ENCODE assay signal across 8 cellular contexts in the genomic region with DNA sequence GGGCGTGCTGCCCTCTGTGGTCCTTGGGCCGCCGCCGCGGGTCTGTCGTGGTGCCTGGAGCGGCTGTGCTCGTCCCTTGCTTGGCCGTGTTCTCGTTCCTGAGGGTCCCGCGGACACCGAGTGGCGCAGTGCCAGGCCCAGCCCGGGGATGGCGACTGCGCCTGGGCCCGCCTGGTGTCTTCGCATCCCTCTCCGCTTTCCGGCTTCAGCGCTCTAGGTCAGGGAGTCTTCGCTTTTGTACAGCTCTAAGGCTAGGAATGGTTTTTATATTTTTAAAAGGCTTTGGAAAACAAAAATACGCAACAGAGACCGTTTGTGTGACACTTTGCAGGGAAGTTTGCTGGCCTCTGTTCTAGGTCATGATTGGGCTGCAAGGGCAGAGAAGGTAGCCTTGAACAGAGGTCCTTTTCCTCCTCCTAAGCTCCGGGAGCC. TPM values are rescaled to one million over a fixed set of nuclear protein-coding genes. Genes with fewer than 3 reads are reported as not detected.
DNase-seq lines count a peak whose midpoint lies in the region; ATAC-seq, FAIRE-seq and TF ChIP-seq lines count a peak whose summit lies in the region.

No MANE protein-coding gene starts in this region.

- CTCF ChIA-PET in MCF 10A (lab: Yijun Ruan, JAX), result interaction anchor here (0.6 to 0.9 kb wide), 3 partner anchors 20 to 113 kb away, joined by 3 to 4 read pairs (median 3); no protein-coding TSS in a partner anchor

- POLR2A ChIA-PET in MCF 10A (lab: Yijun Ruan, JAX), result interaction anchor here (0.8 to 1.7 kb wide), 5 partner anchors 9 to 733 kb away, joined by 3 to 5 read pairs (median 5); a partner anchor contains a TSS

- peaks cover 3 to 6% of the 10 kb centered on the region in 2 donors for H3K4me1 ChIP-seq in kidney (ENCODE audit: control insufficient read depth in 1 of 2, insufficient read depth in 1 of 2, low read depth in 1 of 2, low read length in 2 of 2)

- H3K27ac ChIP-seq in kidney (ENCODE audit: low read depth in 2 of 2, low read length in 2 of 2), result peak overlapping the region; percentile 55 to 66

- H3K4me3 Mint-ChIP-seq in MCF 10A (ENCODE audit: unreplicated experiment), result peak overlapping the region; percentile 96
- peak overlapping the region; percentile 90 for H3K4me3 Mint-ChIP-seq in stimulated activated effector memory CD8-positive, alpha-beta T cell treated with anti-CD3 and anti-CD28 coated beads, Interleukin-12 subunit alpha, Interleukin-12 subunit beta, amount 100 ng/mL, for 72 hours

- peak; percentile 31 for ATAC-seq in HG02763 (IDR thresholded peaks at IDR 0.05; ENCODE audit: unreplicated experiment)
- peak; percentile 40 for ATAC-seq in stimulated activated effector memory CD8-positive, alpha-beta T cell treated with anti-CD3 and anti-CD28 coated beads, Interleukin-12 subunit alpha, Interleukin-12 subunit beta, amount 100 ng/mL, for 72 hours

- no peaks in the 10 kb centered on the region for H3K27me3 Mint-ChIP-seq in MCF 10A (ENCODE audit: insufficient read depth, unreplicated experiment)

- TF ChIP-seq CTCF in MCF 10A (IDR thresholded peaks at IDR 0.05; ENCODE audit: unreplicated experiment), result no peak
- TF ChIP-seq CTCF in kidney (IDR thresholded peaks at IDR 0.05; ENCODE audit: borderline replicate concordance, extremely low read depth, insufficient read depth), result no peak

- BruUV-seq in MCF 10A (replicated peaks; lab: Mats Ljungman, UMichigan), result no TSS peak

- H3K9me3 ChIP-seq in kidney (ENCODE audit: control insufficient read depth in 1 of 2, low read length in 2 of 2), result no peaks in the 10 kb centered on the region

- intact Hi-C loops in MCF 10A (cut with micrococcal nuclease) (no loop called here), kidney (cut with DNase I) (no loop called here)

- DNase-seq in stimulated activated CD4-positive, alpha-beta T cell treated with anti-CD3 and anti-CD28 coated beads, TNF-alpha, amount 100 ng/mL, for 4 hours (ENCODE audit: low read depth in 3 of 3), result peak in 2 of 3 experiments; percentile 7 to 19
- no peak for DNase-seq in stimulated activated CD4-positive, alpha-beta T cell treated with anti-CD3 and anti-CD28 coated beads, Interleukin-2, amount 100 ng/mL, for 48 hours
- DNase-seq in NCI-H2171 (lab: John Stamatoyannopoulos, UW) (peak; percentile 10), MCF 10A (ENCODE audit: unreplicated experiment) (peak; percentile 34), kidney (peak; percentile 84), HPDE6-E6E7 (ENCODE audit: extremely low spot score) (no peak)
- DNase-seq in stimulated activated effector memory CD8-positive, alpha-beta T cell treated with anti-CD3 and anti-CD28 coated beads, Interleukin-12 subunit alpha, Interleukin-12 subunit beta, amount 100 ng/mL, for 72 hours (ENCODE audit: low spot score in 2 of 2), result peak in 1 of 2 donors; percentile 70

- FAIRE-seq in kidney (lab: Jason Lieb, UNC), result no peak

- peaks cover 52% of the 10 kb centered on the region for H3K36me3 Mint-ChIP-seq in MCF 10A (ENCODE audit: insufficient read depth, unreplicated experiment)
- H3K36me3 Mint-ChIP-seq in stimulated activated effector memory CD8-positive, alpha-beta T cell treated with anti-CD3 and anti-CD28 coated beads, Interleukin-12 subunit alpha, Interleukin-12 subunit beta, amount 100 ng/mL, for 72 hours, result peaks cover 58% of the 10 kb centered on the region

- no peaks in the 10 kb centered on the region for H3K9me3 Mint-ChIP-seq in MCF 10A (ENCODE audit: unreplicated experiment)
- no peaks in the 10 kb centered on the region for H3K9me3 Mint-ChIP-seq in stimulated activated effector memory CD8-positive, alpha-beta T cell treated with anti-CD3 and anti-CD28 coated beads, Interleukin-12 subunit alpha, Interleukin-12 subunit beta, amount 100 ng/mL, for 72 hours

- peak overlapping the region; percentile 59 to 68 for H3K9ac ChIP-seq in kidney (ENCODE audit: low read length in 2 of 2)

- peaks cover 27% of the 10 kb centered on the region for H3K4me1 Mint-ChIP-seq in MCF 10A (ENCODE audit: insufficient read depth, unreplicated experiment)
- peaks cover 59% of the 10 kb centered on the region for H3K4me1 Mint-ChIP-seq in stimulated activated effector memory CD8-positive, alpha-beta T cell treated with anti-CD3 and anti-CD28 coated beads, Interleukin-12 subunit alpha, Interleukin-12 subunit beta, amount 100 ng/mL, for 72 hours

- peaks cover 3 to 13% of the 10 kb centered on the region in 2 donors for H3K36me3 ChIP-seq in kidney (ENCODE audit: control insufficient read depth in 1 of 2, insufficient read depth in 2 of 2, low read length in 2 of 2)

- H3K4me3 ChIP-seq in kidney (ENCODE audit: low read length in 2 of 2), result peak overlapping the region; percentile 70 to 83

- peak overlapping the region; percentile 94 for H3K27ac Mint-ChIP-seq in MCF 10A (ENCODE audit: low read depth, unreplicated experiment)
- peak overlapping the region; percentile 95 for H3K27ac Mint-ChIP-seq in stimulated activated effector memory CD8-positive, alpha-beta T cell treated with anti-CD3 and anti-CD28 coated beads, Interleukin-12 subunit alpha, Interleukin-12 subunit beta, amount 100 ng/mL, for 72 hours

RNA-seq across cellular contexts. Expression of a gene that starts 0.7 kb away (rescaled TPM):
- total RNA-seq in MCF 10A (2022) (224 and 239 TPM in 2 replicates), kidney (243 TPM)
- polyA plus RNA-seq in kidney (ENCODE audit: insufficient read depth, low read depth, low replicate concordance), result 910 TPM

Comparison
In these comparisons a context has a peak if more than half of its experiments do, and no peak if none do; other contexts are left out.
1. DNase-seq: peak in stimulated activated CD4-positive, alpha-beta T cell treated with anti-CD3 and anti-CD28 coated beads, TNF-alpha, amount 100 ng/mL, for 4 hours (2 of 3), NCI-H2171 (single experiment), MCF 10A (single experiment) and kidney (single experiment); none in stimulated activated CD4-positive, alpha-beta T cell treated with anti-CD3 and anti-CD28 coated beads, Interleukin-2, amount 100 ng/mL, for 48 hours (0 of 2) and HPDE6-E6E7 (single experiment).